12 cellular contexts compared by ENCODE assay signal in genomic region chr9:136090768-136091581, GRCh38. TPM values are rescaled to one million over a fixed set of nuclear protein-coding genes. Genes with fewer than 3 reads are reported as not detected.
DNase-seq lines count a peak whose midpoint lies in the region; FAIRE-seq and TF ChIP-seq lines count a peak whose summit lies in the region.
"Had no signal": no experiment of that assay in that cellular context is flagged by ENCODE, and none has a peak within 500 bp of the region (broad histone marks: within the 10 kb centered on the region; RNA-seq: fewer than 3 reads in every experiment).

No MANE protein-coding gene starts in this region.

- TF ChIP-seq CTCF in HEK293 (tag by site-specific recombination; IDR thresholded peaks at IDR 0.05) (no peak), astrocyte of the spinal cord (IDR thresholded peaks at IDR 0.05; ENCODE audit: low read depth, low read length) (no peak), kidney (IDR thresholded peaks at IDR 0.05; ENCODE audit: borderline replicate concordance, extremely low read depth, insufficient read depth) (no peak), stomach (IDR thresholded peaks at IDR 0.05) (no peak)

- H3K9me3 ChIP-seq in HEK293 (ENCODE audit: control insufficient read depth, insufficient read depth, low read depth, low read length) (no peaks in the 10 kb centered on the region), kidney (ENCODE audit: control insufficient read depth in 1 of 2, low read length in 2 of 2) (no peaks in the 10 kb centered on the region), stomach (no peaks in the 10 kb centered on the region)

- peaks cover 6% of the 10 kb centered on the region for H3K4me1 ChIP-seq in HEK293 (ENCODE audit: control insufficient read depth, insufficient read depth, low read length)
- H3K4me1 ChIP-seq in kidney (ENCODE audit: control insufficient read depth in 1 of 2, insufficient read depth in 1 of 2, low read depth in 1 of 2, low read length in 2 of 2): peaks cover 30 to 39% of the 10 kb centered on the region in 2 donors
- H3K4me1 ChIP-seq in stomach: peaks cover 80 to 88% (median 83%) of the 10 kb centered on the region in 4 donors

- peak overlapping the region in 1 of 2 donors; percentile 40 for H3K9ac ChIP-seq in kidney (ENCODE audit: low read length in 2 of 2)

- peaks cover 0 to 11% of the 10 kb centered on the region in 2 experiments; a peak in 1 of 3 replicates for H3K36me3 ChIP-seq in HEK293 (ENCODE audit: control insufficient read depth in 2 of 2, insufficient read depth in 1 of 2, low read length in 2 of 2)
- peaks cover 0 to 3% of the 10 kb centered on the region in 2 donors for H3K36me3 ChIP-seq in kidney (ENCODE audit: control insufficient read depth in 1 of 2, insufficient read depth in 2 of 2, low read length in 2 of 2)
- H3K36me3 ChIP-seq in stomach: peaks cover 0 to 7% (median 2%) of the 10 kb centered on the region in 4 donors

- POLR2A ChIA-PET in HEK293 (lab: Yijun Ruan, JAX): interaction anchor here (1.0 to 2.4 kb wide), 5 partner anchors 19 to 39 kb away, joined by 3 to 9 read pairs (median 5); no protein-coding TSS in a partner anchor

- no peaks in the 10 kb centered on the region for H3K27me3 ChIP-seq in stomach

- no peak for TF ChIP-seq EP300 in stomach (IDR thresholded peaks at IDR 0.05)

- TF ChIP-seq POLR2A in stomach (IDR thresholded peaks at IDR 0.05): no peak

- H3K27ac ChIP-seq in HEK293 (ENCODE audit: extremely low read depth, low read depth, low read length): no peak overlapping the region
- H3K27ac ChIP-seq in kidney (ENCODE audit: low read depth in 2 of 2, low read length in 2 of 2): peak overlapping the region in 1 of 2 donors; percentile 32
- H3K27ac ChIP-seq in stomach: peak overlapping the region in 4 of 5 donors; percentile 59 to 96 (median 94)
- H3K27ac ChIP-seq in substantia nigra (ENCODE audit: low read depth, low read length, poor library complexity, severe bottlenecking): no peak overlapping the region

- WGBS in stomach, 5 donors: 42 to 68% (median 54%) methylated on average over 10 to 22 of the region's 22 CpGs

- CTCF ChIA-PET in HEK293 (lab: Yijun Ruan, JAX): interaction anchor here (0.6 to 4.0 kb wide), 9 partner anchors 27 to 200 kb away, joined by 3 to 67 read pairs (median 5); no protein-coding TSS in a partner anchor

- H3K4me3 ChIP-seq in HEK293 (ENCODE audit: low read depth, low read length) (no peak overlapping the region), astrocyte of the spinal cord (ENCODE audit: low read depth, low read length) (no peak overlapping the region), kidney (ENCODE audit: low read length in 2 of 2) (no peak overlapping the region), stomach (peak overlapping the region in 2 of 4 donors; percentile 3 to 15)

- intact Hi-C loops in kidney (cut with DNase I) (no loop called here), stomach (cut with DNase I; ENCODE audit: low total_unique reads) (no loop called here)

- FAIRE-seq in kidney (lab: Jason Lieb, UNC): no peak

- DNase-seq in astrocyte of the spinal cord (ENCODE audit: low read depth, low spot score): peak; percentile 33
- DNase-seq in kidney: peak; percentile 77
- no peak for DNase-seq in stomach
- no peak for DNase-seq in GF-D8 (lab: John Stamatoyannopoulos, UW)
- DNase-seq in mucosa of gallbladder (ENCODE audit: low spot score): no peak
- no peak for DNase-seq in substantia nigra (lab: John Stamatoyannopoulos, UW)
- DNase-seq in activated CD4-positive, CD25-positive, alpha-beta regulatory T cell (lab: John Stamatoyannopoulos, UW): no peak
- DNase-seq: activated T-cell treated with anti-CD3 and anti-CD28 coated beads, Interleukin-2, amount 50 U/mL, for 1 hour; DMS 273 treated with DMSO at 0.1 percent for 48 hours; NCI-H2227 treated with DMSO at 0.1 percent for 48 hours; T-cell had no signal

- in situ Hi-C loops in astrocyte of the spinal cord (cut with HindIII; ENCODE audit: low sequenced_read_pairs): no loop called here

TF ChIP-seq in HEK293, 187 proteins besides CTCF, POLR2A, EP300 and RAD21:
- no peak for TF ChIP-seq ZNF549 (tag by site-specific recombination; IDR thresholded peaks at IDR 0.05)
- TF ChIP-seq IKZF3 (tag by site-specific recombination; IDR thresholded peaks at IDR 0.05): peak; percentile 39; the same call in 1 of the 2 replicates
- TF ChIP-seq ZNF48 (tag by site-specific recombination; IDR thresholded peaks at IDR 0.05): no peak
- no peak for TF ChIP-seq ZNF350 (tag by site-specific recombination; IDR thresholded peaks at IDR 0.05)
- TF ChIP-seq SP3 (tag by site-specific recombination; IDR thresholded peaks at IDR 0.05): peak; percentile 47; the same call in 1 of the 2 replicates
- peak; percentile 22; the same call in 1 of the 2 replicates for TF ChIP-seq ZBTB8A (tag by site-specific recombination; IDR thresholded peaks at IDR 0.05)
- TF ChIP-seq ZBTB20 (tag by site-specific recombination; IDR thresholded peaks at IDR 0.05): 0 out of 2 replicates have a peak, but pooled peaks have one; percentile 10
- peak; percentile 62; the same call in 1 of the 2 replicates for TF ChIP-seq GLIS1 (tag by site-specific recombination; IDR thresholded peaks at IDR 0.05)
- peak; percentile 30; the same call in 1 of the 2 replicates for TF ChIP-seq SP2 (tag by site-specific recombination; IDR thresholded peaks at IDR 0.05)
- TF ChIP-seq GLIS2 (tag by site-specific recombination; IDR thresholded peaks at IDR 0.05): 0 out of 2 replicates have a peak, but pooled peaks have one; percentile 5

RNA-seq across cellular contexts. Expression of gene NACC2, which starts 4.1 kb away (rescaled TPM):
- total RNA-seq in kidney: 30.9 TPM
- polyA plus RNA-seq in kidney (ENCODE audit: insufficient read depth, low read depth, low replicate concordance): 7.1 TPM
- 10 to 100 TPM in 4 of 5 donors, 1 to 10 TPM in 1; 9.5 to 69.2 (median 16.1) TPM for total RNA-seq in stomach
- 1 to 10 TPM; 4.1 to 7.0 (median 6.6) TPM for polyA plus RNA-seq in stomach
- 59.6 TPM for total RNA-seq in mucosa of gallbladder

RNA-seq across cellular contexts. Expression of gene TMEM250, which starts 27.7 kb away (rescaled TPM):
- 33.1 TPM for total RNA-seq in kidney
- polyA plus RNA-seq in kidney (ENCODE audit: insufficient read depth, low read depth, low replicate concordance): 22.2 TPM
- 100 to 1,000 TPM in 1 of 5 donors, 10 to 100 TPM in 4; 17.4 to 105 (median 30.3) TPM for total RNA-seq in stomach
- 10 to 100 TPM; 15.6 to 19.4 (median 16.6) TPM for polyA plus RNA-seq in stomach
- 40.6 TPM for total RNA-seq in mucosa of gallbladder

Comparison
In these comparisons a context has a peak if more than half of its experiments do, and no peak if none do; other contexts are left out.
1. H3K27ac ChIP-seq: peak in stomach (4 of 5); none in HEK293 (single experiment) and substantia nigra (single experiment).
2. DNase-seq: peak in astrocyte of the spinal cord (single experiment) and kidney (single experiment); none in stomach (single experiment), GF-D8 (single experiment), mucosa of gallbladder (single experiment), substantia nigra (0 of 49) and activated CD4-positive, CD25-positive, alpha-beta regulatory T cell (0 of 4).